ENCODE assay signal across 23 cellular contexts in genomic region chr6:26129656-26130055, GRCh38. TPM values are rescaled to one million over a fixed set of nuclear protein-coding genes. Genes with fewer than 3 reads are reported as not detected.
DNase-seq lines count a peak whose midpoint lies in the region; ATAC-seq and TF ChIP-seq lines count a peak whose summit lies in the region.
"Had no signal": no experiment of that assay in that cellular context is flagged by ENCODE, and none has a peak within 500 bp of the region (broad histone marks: within the 10 kb centered on the region; RNA-seq: fewer than 3 reads in every experiment).

No MANE protein-coding gene starts in this region.

- peaks cover 42% of the 10 kb centered on the region for H3K4me1 Mint-ChIP-seq in activated CD4-positive, alpha-beta T cell treated with anti-CD3 and anti-CD28 coated beads, Interleukin-2, amount 10 ng/mL, durations not matched to agents 24 days and 14 days

- no peak overlapping the region for H3K4me3 ChIP-seq in KMS-11 (IDR thresholded peaks at IDR 0.05; ENCODE audit: insufficient read depth, low read depth, low read length)
- H3K4me3 ChIP-seq in neutrophil (ENCODE audit: low read depth in 1 of 2, low read length in 1 of 2): peak overlapping the region; percentile 8 to 91
- no peak overlapping the region for H3K4me3 ChIP-seq in foreskin fibroblast (ENCODE audit: low read depth in 1 of 2, low read length in 2 of 2)
- H3K4me3 ChIP-seq: esophagus squamous epithelium, heart left ventricle had no signal

- DNase-seq in activated CD4-positive, alpha-beta T cell treated with anti-CD3 and anti-CD28 coated beads, Interleukin-2, amount 10 ng/mL, durations not matched to agents 24 days and 14 days: no peak
- no peak for DNase-seq in activated CD4-positive, alpha-beta T cell treated with anti-CD3 and anti-CD28 coated beads, Interleukin-2, amount 50 U/mL, for 48 hours
- DNase-seq in astrocyte of the hippocampus (ENCODE audit: low read depth, low spot score) (peak; percentile 54), foreskin fibroblast (no peak), SW 1271 (lab: John Stamatoyannopoulos, UW) (no peak)
- DNase-seq: 8988T; activated CD4-positive, alpha-beta T cell treated with anti-CD3 and anti-CD28 coated beads, Interleukin-2, amount 50 U/mL, for 4 hours; activated T-cell treated with anti-CD3 and anti-CD28 coated beads, Interleukin-2, amount 50 U/mL, for 4 hours; C1 segment of cervical spinal cord; DMS53; effector CD4-positive, alpha-beta T cell; esophagus squamous epithelium; heart left ventricle; MM.1S; NCI-H187 treated with DMSO at 0.1 percent for 48 hours; NCI-H345; nephron progenitor cell; RPMI8226; stimulated activated CD4-positive, alpha-beta T cell treated with anti-CD3 and anti-CD28 coated beads, Interleukin-4, amount 100 ng/mL, for 4 hours had no signal

- H3K4me1 ChIP-seq in KMS-11 (ENCODE audit: low read depth, poor library complexity, severe bottlenecking) (peaks cover 41% of the 10 kb centered on the region), neutrophil (ENCODE audit: control insufficient read depth in 1 of 2, insufficient read depth in 1 of 2, low read depth in 1 of 2, low read length in 1 of 2) (peaks cover 81 to 86% of the 10 kb centered on the region in 2 experiments)

- H3K27me3 Mint-ChIP-seq in activated CD4-positive, alpha-beta T cell treated with anti-CD3 and anti-CD28 coated beads, Interleukin-2, amount 10 ng/mL, durations not matched to agents 24 days and 14 days: no peaks in the 10 kb centered on the region
- H3K27me3 Mint-ChIP-seq: central memory CD8-positive, alpha-beta T cell had no signal

- peaks cover 9% of the 10 kb centered on the region for H4K20me1 ChIP-seq in KMS-11 (ENCODE audit: insufficient read depth)

- H3K9me3 Mint-ChIP-seq in activated CD4-positive, alpha-beta T cell treated with anti-CD3 and anti-CD28 coated beads, Interleukin-2, amount 10 ng/mL, durations not matched to agents 24 days and 14 days: no peaks in the 10 kb centered on the region
- H3K9me3 Mint-ChIP-seq: activated T-cell treated with anti-CD3 and anti-CD28 coated beads, Interleukin-2, amount 50 U/mL, for 4 hours; central memory CD8-positive, alpha-beta T cell; nephron progenitor cell had no signal

- H3K4me3 Mint-ChIP-seq in activated CD4-positive, alpha-beta T cell treated with anti-CD3 and anti-CD28 coated beads, Interleukin-2, amount 10 ng/mL, durations not matched to agents 24 days and 14 days: peak overlapping the region; percentile 39
- H3K4me3 Mint-ChIP-seq: activated T-cell treated with anti-CD3 and anti-CD28 coated beads, Interleukin-2, amount 50 U/mL, for 4 hours; central memory CD8-positive, alpha-beta T cell; nephron progenitor cell had no signal

- H3K36me3 Mint-ChIP-seq in activated CD4-positive, alpha-beta T cell treated with anti-CD3 and anti-CD28 coated beads, Interleukin-2, amount 10 ng/mL, durations not matched to agents 24 days and 14 days (ENCODE audit: low read depth): peaks cover 45% of the 10 kb centered on the region

- no peak overlapping the region for H2AFZ ChIP-seq in KMS-11 (ENCODE audit: low read depth)

- TF ChIP-seq CTCF in KMS-11 (conservative IDR thresholded peaks at IDR 0.05; ENCODE audit: low read depth, low read length): no peak
- no peak for TF ChIP-seq CTCF in neutrophil (IDR thresholded peaks at IDR 0.05)
- TF ChIP-seq CTCF in foreskin fibroblast (IDR thresholded peaks at IDR 0.05; ENCODE audit: low read depth, low read length): no peak

- H3K9ac ChIP-seq in KMS-11: no peak overlapping the region

- peaks cover 8% of the 10 kb centered on the region for H3K36me3 ChIP-seq in KMS-11 (ENCODE audit: insufficient read depth)
- peaks cover 90% of the 10 kb centered on the region for H3K36me3 ChIP-seq in neutrophil

- no peaks in the 10 kb centered on the region for H3K9me3 ChIP-seq in neutrophil
- H3K9me3 ChIP-seq: esophagus squamous epithelium, heart left ventricle had no signal

- intact Hi-C loops in activated CD4-positive, alpha-beta T cell treated with anti-CD3 and anti-CD28 coated beads, Interleukin-2, amount 10 ng/mL, durations not matched to agents 24 days and 14 days (cut with micrococcal nuclease): loop anchor here (10.0 kb wide), 1 partner anchor 1705 kb away; a partner anchor contains a TSS

- ATAC-seq in HG02885 (IDR thresholded peaks at IDR 0.05; ENCODE audit: poor library complexity, unreplicated experiment): no peak
- ATAC-seq: activated T-cell treated with anti-CD3 and anti-CD28 coated beads, Interleukin-2, amount 50 U/mL, for 4 hours; heart left ventricle had no signal

- H3K27me3 ChIP-seq in KMS-11 (ENCODE audit: insufficient read depth, low read depth) (no peaks in the 10 kb centered on the region), neutrophil (no peaks in the 10 kb centered on the region)
- H3K27me3 ChIP-seq: esophagus squamous epithelium, heart left ventricle had no signal

- H3K27ac ChIP-seq in KMS-11: no peak overlapping the region
- no peak overlapping the region for H3K27ac ChIP-seq in neutrophil
- H3K27ac ChIP-seq: esophagus squamous epithelium, heart left ventricle had no signal

- no peak overlapping the region for H3K27ac Mint-ChIP-seq in activated CD4-positive, alpha-beta T cell treated with anti-CD3 and anti-CD28 coated beads, Interleukin-2, amount 10 ng/mL, durations not matched to agents 24 days and 14 days
- H3K27ac Mint-ChIP-seq: nephron progenitor cell had no signal

- H3K4me2 ChIP-seq in KMS-11: peak overlapping the region; percentile 13; the same call in 1 of the 2 replicates

- H3K79me2 ChIP-seq in KMS-11 (ENCODE audit: insufficient read depth, low read depth): peaks cover 50% of the 10 kb centered on the region

RNA-seq across cellular contexts. Expression of gene HFE, which starts 42.4 kb away (rescaled TPM):
- total RNA-seq in activated CD4-positive, alpha-beta T cell treated with anti-CD3 and anti-CD28 coated beads, Interleukin-2, amount 10 ng/mL, durations not matched to agents 24 days and 14 days: 0.12 and 0.50 TPM in 2 replicates

Comparison
In these comparisons a context has a peak if more than half of its experiments do, and no peak if none do; other contexts are left out.
1. H3K4me3 ChIP-seq: peak in neutrophil (2 of 2); none in KMS-11 (single experiment) and foreskin fibroblast (0 of 2).